Comparison of ENCODE assay signal across 26 cellular contexts in genomic region chr5:129438322-129438721, GRCh38. TPM values are rescaled to one million over a fixed set of nuclear protein-coding genes. Genes with fewer than 3 reads are reported as not detected.
"Had no signal": no experiment of that assay in that cellular context is flagged by ENCODE, and none has a peak within 500 bp of the region (broad histone marks: within the 10 kb centered on the region; RNA-seq: fewer than 3 reads in every experiment).

No MANE protein-coding gene starts in this region.

- H3K27ac ChIP-seq: esophagus muscularis mucosa, heart right ventricle, left lung, ovary, right lobe of liver, thoracic aorta, tibial nerve, upper lobe of left lung had no signal

- H3K27me3 ChIP-seq: esophagus muscularis mucosa, left lung, ovary, right lobe of liver, tibial nerve, upper lobe of left lung had no signal

- DNase-seq: cortex of kidney; effector CD8-positive, alpha-beta T cell; foreskin melanocyte; glutamatergic neuron; heart right ventricle; hippocampal formation; left cardiac atrium; left lung; naive thymus-derived CD8-positive, alpha-beta T cell; nephron progenitor cell; occipital lobe; ovary; right lobe of liver; small intestine; stimulated activated CD4-positive, alpha-beta T cell treated with anti-CD3 and anti-CD28 coated beads, Interleukin-15, amount 100 ng/mL, for 24 hours; stimulated activated CD4-positive, alpha-beta T cell treated with anti-CD3 and anti-CD28 coated beads, Interleukin-2, amount 100 ng/mL, for 48 hours; stimulated activated naive B cell treated with anti-CD40 and anti-IgM and Interleukin-4, amounts not matched to agents 10 μg/mL and 1 μg/mL and 100 μg/mL, for 72 hours; upper lobe of left lung had no signal

- H3K4me1 ChIP-seq: esophagus muscularis mucosa, heart right ventricle, left lung, right lobe of liver, tibial nerve, upper lobe of left lung had no signal

- H3K36me3 ChIP-seq: esophagus muscularis mucosa, heart right ventricle, left lung, ovary, right lobe of liver, thoracic aorta, tibial nerve, upper lobe of left lung had no signal

- ATAC-seq: heart right ventricle; left cardiac atrium; left lung; naive thymus-derived CD8-positive, alpha-beta T cell; right lobe of liver; stimulated activated naive B cell treated with anti-CD40 and anti-IgM and Interleukin-4, amounts not matched to agents 10 μg/mL and 1 μg/mL and 100 μg/mL, for 72 hours had no signal

- H3K9me3 ChIP-seq: esophagus muscularis mucosa, heart right ventricle, left lung, ovary, right lobe of liver, thoracic aorta, tibial nerve, upper lobe of left lung had no signal

- H3K4me3 ChIP-seq: esophagus muscularis mucosa, heart right ventricle, left lung, ovary, right lobe of liver, thoracic aorta, tibial nerve, upper lobe of left lung had no signal

RNA-seq across cellular contexts. Expression of gene ADAMTS19, which starts 21.8 kb away (rescaled TPM):
- total RNA-seq: dermis microvascular lymphatic vessel endothelial cell; endothelial cell of umbilical vein; mesenteric fat pad; myocyte; naive thymus-derived CD8-positive, alpha-beta T cell; posterior vena cava; right lobe of liver had no signal
- polyA plus RNA-seq: endothelial cell of umbilical vein; naive thymus-derived CD8-positive, alpha-beta T cell had no signal
